In the genomic region with DNA sequence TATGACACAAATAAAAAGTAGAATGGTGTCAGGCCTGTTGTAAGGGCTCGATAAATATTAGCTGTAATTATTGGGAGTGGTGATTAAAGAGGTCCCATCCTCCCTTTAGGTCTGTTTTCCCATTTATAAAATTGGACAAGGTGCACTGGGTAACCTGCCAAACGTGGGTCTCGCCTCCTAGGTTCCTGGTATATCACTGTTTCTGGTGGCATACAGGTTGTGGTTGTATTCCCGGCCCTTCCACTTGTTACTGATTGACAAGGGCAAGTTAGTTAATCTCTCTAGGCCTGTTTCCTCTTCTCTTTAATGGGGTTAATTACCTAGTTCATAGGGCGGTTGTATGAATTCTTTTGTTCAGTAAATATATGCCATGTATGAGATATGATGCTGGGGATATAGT, we compare ENCODE assay signal across 9 cellular contexts. TPM values are rescaled to one million over a fixed set of nuclear protein-coding genes. Genes with fewer than 3 reads are reported as not detected.
A peak's percentile ranks its signal among the peaks of the same experiment; 100 is the strongest.
DNase-seq lines count a peak whose midpoint lies in the region; ATAC-seq and TF ChIP-seq lines count a peak whose summit lies in the region.
"Had no signal": no experiment of that assay in that cellular context is flagged by ENCODE, and none has a peak within 500 bp of the region (broad histone marks: within the 10 kb centered on the region; RNA-seq: fewer than 3 reads in every experiment).

No MANE protein-coding gene starts in this region.

- peaks cover 30% of the 10 kb centered on the region for H3K36me3 ChIP-seq in Karpas-422 (ENCODE audit: insufficient read depth, low read length)

- H3K4me3 ChIP-seq in AG10803 (ENCODE audit: low read length) (peak overlapping the region; percentile 90), Karpas-422 (ENCODE audit: low read length) (peak overlapping the region; percentile 86), coronary artery (peak overlapping the region; percentile 74)

- peak overlapping the region; percentile 92 to 100 (median 98) for H3K4me3 Mint-ChIP-seq in naive B cell

- peak overlapping the region; percentile 28 to 100 (median 94) for H3K27ac Mint-ChIP-seq in naive B cell

- H3K4me1 ChIP-seq in Karpas-422 (ENCODE audit: low read length): peaks cover 21% of the 10 kb centered on the region

- H3K9me3 ChIP-seq in Karpas-422 (ENCODE audit: low read length): no peaks in the 10 kb centered on the region

- no peak overlapping the region for H2AFZ ChIP-seq in Karpas-422 (ENCODE audit: low read length)

- H3K27me3 Mint-ChIP-seq in naive B cell: no peaks in the 10 kb centered on the region

- H3K27ac ChIP-seq in Karpas-422 (ENCODE audit: low read length): peak overlapping the region; percentile 77; the same call in 1 of the 2 replicates
- H3K27ac ChIP-seq in coronary artery: peak overlapping the region; percentile 89 to 98

- H3K9me3 Mint-ChIP-seq in naive B cell: peaks cover 0 to 2% (median 0%) of the 10 kb centered on the region in 7 donors

- peaks cover 66% of the 10 kb centered on the region for H3K79me2 ChIP-seq in Karpas-422 (ENCODE audit: low read length)

- peaks cover 34 to 74% (median 48%) of the 10 kb centered on the region in 3 donors for H3K4me1 Mint-ChIP-seq in naive B cell

- H3K9me2 ChIP-seq in Karpas-422 (replicated peaks; ENCODE audit: insufficient read depth, low read length): no peaks in the 10 kb centered on the region

- no peaks in the 10 kb centered on the region for H3K27me3 ChIP-seq in Karpas-422 (ENCODE audit: low read length)

- H3K9ac ChIP-seq in Karpas-422 (ENCODE audit: low read length): peak overlapping the region; percentile 93

- ATAC-seq in naive B cell (ENCODE audit: low read depth in 2 of 2): no peak
- ATAC-seq in GM18511 (IDR thresholded peaks at IDR 0.05; ENCODE audit: unreplicated experiment): no peak

- H3K36me3 Mint-ChIP-seq in naive B cell: peaks cover 4 to 15% of the 10 kb centered on the region in 2 donors

- H4K20me1 ChIP-seq in Karpas-422 (ENCODE audit: insufficient read depth, low read depth, low read length): peaks cover 44% of the 10 kb centered on the region

- TF ChIP-seq CTCF in AG10803 (conservative IDR thresholded peaks at IDR 0.05; ENCODE audit: low read length): no peak
- no peak for TF ChIP-seq CTCF in coronary artery (IDR thresholded peaks at IDR 0.05)

- H3K4me2 ChIP-seq in Karpas-422 (ENCODE audit: low read depth, low read length, poor library complexity, severe bottlenecking): peak overlapping the region; percentile 76

- no peak for DNase-seq in AG10803 (ENCODE audit: low read depth)
- no peak for DNase-seq in Karpas-422
- no peak for DNase-seq in coronary artery (ENCODE audit: low spot score)
- no peak for DNase-seq in naive B cell
- no peak for DNase-seq in anterior cingulate cortex (lab: John Stamatoyannopoulos, UW)
- no peak for DNase-seq in KG1 (lab: John Stamatoyannopoulos, UW)
- no peak for DNase-seq in amniotic stem cell (lab: John Stamatoyannopoulos, UW)
- DNase-seq: cerebellar nuclear complex had no signal

RNA-seq across cellular contexts. Expression of gene PPP2R1A, which starts 1.5 kb away (rescaled TPM):
- 169 and 267 TPM in 2 replicates for total RNA-seq in Karpas-422 (2014; rRNA removed; shearing (Covaris generic); ENCODE audit: low replicate concordance)
- 100 to 1,000 TPM; 179 to 222 (median 202) TPM for polyA plus RNA-seq in naive B cell (ENCODE audit: low read depth in 6 of 6)

RNA-seq across cellular contexts. Expression of gene ZNF836, which starts 20.0 kb away (rescaled TPM):
- 5.5 and 9.6 TPM in 2 replicates for total RNA-seq in Karpas-422 (2014; rRNA removed; shearing (Covaris generic); ENCODE audit: low replicate concordance)
- polyA plus RNA-seq in naive B cell (ENCODE audit: low read depth in 6 of 6): 10 to 100 TPM in 4 of 6 donors, 1 to 10 TPM in 2; 8.2 to 21.1 (median 12.0) TPM

RNA-seq across cellular contexts. Expression of gene ZNF616, which starts 51.6 kb away (rescaled TPM):
- 6.1 and 7.4 TPM in 2 replicates for total RNA-seq in Karpas-422 (2014; rRNA removed; shearing (Covaris generic); ENCODE audit: low replicate concordance)
- 1 to 10 TPM; 2.2 to 7.1 (median 4.9) TPM for polyA plus RNA-seq in naive B cell (ENCODE audit: low read depth in 6 of 6)
